In the genomic region with DNA sequence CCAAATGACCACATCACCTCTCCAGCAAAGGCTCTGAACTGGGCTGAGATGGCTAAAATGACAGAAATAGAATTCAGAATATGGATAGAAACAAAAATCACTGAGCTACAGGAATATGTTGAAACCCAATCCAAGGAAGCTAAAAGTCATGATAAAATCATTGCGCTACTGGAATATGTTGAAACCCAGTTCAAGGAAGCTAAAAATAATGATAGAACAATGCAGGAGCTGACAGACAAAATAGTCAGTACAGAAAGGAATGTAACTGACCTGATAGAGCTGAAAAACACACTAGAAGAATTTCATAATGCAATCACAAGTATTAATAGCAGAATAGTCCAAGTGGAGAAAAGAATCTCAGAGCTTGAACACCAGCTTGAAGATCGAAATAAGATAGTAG, we compare ENCODE assay signal across 29 cellular contexts.
"Had no signal": no experiment of that assay in that cellular context is flagged by ENCODE, and none has a peak within 500 bp of the region (broad histone marks: within the 10 kb centered on the region; RNA-seq: fewer than 3 reads in every experiment).

No MANE protein-coding gene starts in this region.

- H3K4me3 ChIP-seq: adrenal gland, ascending aorta had no signal

- DNase-seq: activated B cell treated with CpG ODN at 0.5 μM for 24 hours; activated CD4-positive, alpha-beta memory T cell treated with anti-CD3 and anti-CD28 coated beads for 36 hours; activated CD4-positive, alpha-beta T cell treated with anti-CD3 and anti-CD28 coated beads for 4 hours; activated CD4-positive, alpha-beta T cell treated with anti-CD3 and anti-CD28 coated beads, Interleukin-2, amount 10 ng/mL, durations not matched to agents 24 days and 14 days; activated CD4-positive, alpha-beta T cell treated with anti-CD3 and anti-CD28 coated beads, Interleukin-2, amount 50 U/mL, for 1 hour; activated CD4-positive, alpha-beta T cell treated with anti-CD3 and anti-CD28 coated beads, Interleukin-2, amount 50 U/mL, for 4 hours; activated CD4-positive, CD25-positive, alpha-beta regulatory T cell treated with anti-CD3 and anti-CD28 coated beads, Interleukin-2, amount 50 U/mL, for 72 hours; activated CD8-positive, alpha-beta memory T cell treated with anti-CD3 and anti-CD28 coated beads, Interleukin-2, amount 50 U/mL, for 4 hours; activated CD8-positive, alpha-beta T cell treated with anti-CD3 and anti-CD28 coated beads for 36 hours; activated effector memory CD4-positive, alpha-beta T cell treated with anti-CD3 and anti-CD28 coated beads, Interleukin-2, amount 50 U/mL, for 16 hours; activated gamma-delta T cell treated with Interleukin-2 at 50 U/mL for 16 hours; activated naive CD4-positive, alpha-beta T cell; activated naive CD4-positive, alpha-beta T cell treated with anti-CD3 and anti-CD28 coated beads for 36 hours; activated naive CD4-positive, alpha-beta T cell treated with anti-CD3 and anti-CD28 coated beads, Interleukin-2, amount 50 U/mL, for 16 hours; activated naive CD8-positive, alpha-beta T cell treated with anti-CD3 and anti-CD28 coated beads for 36 hours; activated T-cell treated with anti-CD3 and anti-CD28 coated beads for 4 hours; activated T-cell treated with anti-CD3 and anti-CD28 coated beads, Interleukin-2, amount 50 U/mL, for 1 hour; activated T-cell treated with anti-CD3 and anti-CD28 coated beads, Interleukin-2, amount 50 U/mL, for 4 hours; activated T-cell treated with anti-CD3 and anti-CD28 coated beads, Interleukin-2, amount 50 U/mL, for 72 hours; adrenal gland; amygdala; anterior cingulate cortex; central memory CD4-positive, alpha-beta T cell; SW 1271; T-helper 1 cell; T-helper 2 cell; T-helper 9 cell had no signal

- H3K36me3 ChIP-seq: adrenal gland, ascending aorta had no signal

- H3K27ac ChIP-seq: adrenal gland, ascending aorta, VCaP had no signal

- H3K4me1 ChIP-seq: adrenal gland, ascending aorta had no signal

- H3K27me3 ChIP-seq: adrenal gland, ascending aorta had no signal
